In the genomic region with DNA sequence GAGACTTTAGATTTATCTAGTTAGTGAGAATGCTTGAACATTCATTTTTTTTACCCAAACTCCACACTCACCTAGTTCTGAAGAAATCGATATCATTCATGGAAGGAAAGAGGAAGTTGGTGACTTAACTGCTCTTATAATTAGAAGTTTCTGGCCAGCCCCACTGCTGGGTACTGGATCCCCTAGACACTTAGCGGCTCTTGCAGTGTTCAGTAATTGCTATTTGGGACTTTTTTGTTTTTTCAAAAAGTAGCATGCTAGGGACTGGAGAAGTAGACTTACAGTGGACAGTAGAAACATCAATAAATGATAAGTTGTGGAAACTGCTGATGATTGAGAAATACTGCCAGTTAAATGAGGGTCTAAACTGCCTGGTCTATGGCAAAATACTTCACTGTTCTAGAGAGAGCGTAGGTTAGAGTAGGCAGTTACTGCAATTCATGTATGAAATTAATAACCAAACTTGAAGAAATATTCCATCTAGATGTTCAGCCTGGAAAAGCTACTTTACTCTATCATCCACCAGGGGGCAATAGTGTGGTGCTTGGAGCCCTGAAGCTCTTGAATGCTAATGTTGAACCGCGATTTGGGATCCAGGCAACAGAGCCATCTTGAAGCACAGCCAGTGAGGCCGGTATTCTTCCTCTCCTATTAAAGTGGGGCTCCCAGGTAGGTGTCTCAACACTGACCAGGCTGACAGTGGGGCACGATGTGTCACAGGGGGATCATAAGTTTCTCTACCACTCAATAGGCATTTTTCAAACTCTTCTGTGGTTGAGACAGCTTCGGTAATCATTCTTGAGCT, we compare ENCODE assay signal across 1 cellular context.
TF ChIP-seq lines count a peak whose summit lies in the region.

No MANE protein-coding gene starts in this region.

TF ChIP-seq in H1, 55 proteins besides CTCF, POLR2A, EP300 and RAD21 (continued from another document):
- TF ChIP-seq, protein P1, sequence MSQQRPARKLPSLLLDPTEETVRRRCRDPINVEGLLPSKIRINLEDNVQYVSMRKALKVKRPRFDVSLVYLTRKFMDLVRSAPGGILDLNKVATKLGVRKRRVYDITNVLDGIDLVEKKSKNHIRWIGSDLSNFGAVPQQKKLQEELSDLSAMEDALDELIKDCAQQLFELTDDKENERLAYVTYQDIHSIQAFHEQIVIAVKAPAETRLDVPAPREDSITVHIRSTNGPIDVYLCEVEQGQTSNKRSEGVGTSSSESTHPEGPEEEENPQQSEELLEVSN (IDR thresholded peaks at IDR 0.05), result no peak
- no peak for TF ChIP-seq POU5F1 (IDR thresholded peaks at IDR 0.05; ENCODE audit: low read depth, low read length)
- no peak for TF ChIP-seq SAP30 (IDR thresholded peaks at IDR 0.05; ENCODE audit: insufficient read depth, insufficient replicate concordance, low read length)
- TF ChIP-seq TEAD4 (IDR thresholded peaks at IDR 0.05; ENCODE audit: low read depth, low read length), result no peak
- no peak for TF ChIP-seq JUN (IDR thresholded peaks at IDR 0.05; ENCODE audit: low read depth, low read length)
- TF ChIP-seq TBP (IDR thresholded peaks at IDR 0.05; ENCODE audit: low read depth, low read length), result no peak
- TF ChIP-seq SIX5 (IDR thresholded peaks at IDR 0.05; ENCODE audit: low read depth, low read length), result no peak
- TF ChIP-seq GABPA (IDR thresholded peaks at IDR 0.05; ENCODE audit: borderline replicate concordance, insufficient read depth, low read length), result no peak
- no peak for TF ChIP-seq KDM4A (IDR thresholded peaks at IDR 0.05; ENCODE audit: low read depth, low read length, severe bottlenecking)
- no peak for TF ChIP-seq RBBP5 (IDR thresholded peaks at IDR 0.05; ENCODE audit: borderline replicate concordance, low read depth, low read length)
- no peak for TF ChIP-seq NRF1 (IDR thresholded peaks at IDR 0.05; ENCODE audit: low read depth, low read length)
